1 cellular context compared by ENCODE assay signal in genomic region chr9:38643456-38644173, GRCh38.
TF ChIP-seq lines count a peak whose summit lies in the region.

No MANE protein-coding gene starts in this region.

TF ChIP-seq in GM12878, 131 proteins besides CTCF, POLR2A, EP300 and RAD21:
- TF ChIP-seq, protein P1, sequence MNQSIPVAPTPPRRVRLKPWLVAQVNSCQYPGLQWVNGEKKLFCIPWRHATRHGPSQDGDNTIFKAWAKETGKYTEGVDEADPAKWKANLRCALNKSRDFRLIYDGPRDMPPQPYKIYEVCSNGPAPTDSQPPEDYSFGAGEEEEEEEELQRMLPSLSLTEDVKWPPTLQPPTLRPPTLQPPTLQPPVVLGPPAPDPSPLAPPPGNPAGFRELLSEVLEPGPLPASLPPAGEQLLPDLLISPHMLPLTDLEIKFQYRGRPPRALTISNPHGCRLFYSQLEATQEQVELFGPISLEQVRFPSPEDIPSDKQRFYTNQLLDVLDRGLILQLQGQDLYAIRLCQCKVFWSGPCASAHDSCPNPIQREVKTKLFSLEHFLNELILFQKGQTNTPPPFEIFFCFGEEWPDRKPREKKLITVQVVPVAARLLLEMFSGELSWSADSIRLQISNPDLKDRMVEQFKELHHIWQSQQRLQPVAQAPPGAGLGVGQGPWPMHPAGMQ (IDR thresholded peaks at IDR 0.05; ENCODE audit: borderline replicate concordance): no peak
- TF ChIP-seq, protein P2, sequence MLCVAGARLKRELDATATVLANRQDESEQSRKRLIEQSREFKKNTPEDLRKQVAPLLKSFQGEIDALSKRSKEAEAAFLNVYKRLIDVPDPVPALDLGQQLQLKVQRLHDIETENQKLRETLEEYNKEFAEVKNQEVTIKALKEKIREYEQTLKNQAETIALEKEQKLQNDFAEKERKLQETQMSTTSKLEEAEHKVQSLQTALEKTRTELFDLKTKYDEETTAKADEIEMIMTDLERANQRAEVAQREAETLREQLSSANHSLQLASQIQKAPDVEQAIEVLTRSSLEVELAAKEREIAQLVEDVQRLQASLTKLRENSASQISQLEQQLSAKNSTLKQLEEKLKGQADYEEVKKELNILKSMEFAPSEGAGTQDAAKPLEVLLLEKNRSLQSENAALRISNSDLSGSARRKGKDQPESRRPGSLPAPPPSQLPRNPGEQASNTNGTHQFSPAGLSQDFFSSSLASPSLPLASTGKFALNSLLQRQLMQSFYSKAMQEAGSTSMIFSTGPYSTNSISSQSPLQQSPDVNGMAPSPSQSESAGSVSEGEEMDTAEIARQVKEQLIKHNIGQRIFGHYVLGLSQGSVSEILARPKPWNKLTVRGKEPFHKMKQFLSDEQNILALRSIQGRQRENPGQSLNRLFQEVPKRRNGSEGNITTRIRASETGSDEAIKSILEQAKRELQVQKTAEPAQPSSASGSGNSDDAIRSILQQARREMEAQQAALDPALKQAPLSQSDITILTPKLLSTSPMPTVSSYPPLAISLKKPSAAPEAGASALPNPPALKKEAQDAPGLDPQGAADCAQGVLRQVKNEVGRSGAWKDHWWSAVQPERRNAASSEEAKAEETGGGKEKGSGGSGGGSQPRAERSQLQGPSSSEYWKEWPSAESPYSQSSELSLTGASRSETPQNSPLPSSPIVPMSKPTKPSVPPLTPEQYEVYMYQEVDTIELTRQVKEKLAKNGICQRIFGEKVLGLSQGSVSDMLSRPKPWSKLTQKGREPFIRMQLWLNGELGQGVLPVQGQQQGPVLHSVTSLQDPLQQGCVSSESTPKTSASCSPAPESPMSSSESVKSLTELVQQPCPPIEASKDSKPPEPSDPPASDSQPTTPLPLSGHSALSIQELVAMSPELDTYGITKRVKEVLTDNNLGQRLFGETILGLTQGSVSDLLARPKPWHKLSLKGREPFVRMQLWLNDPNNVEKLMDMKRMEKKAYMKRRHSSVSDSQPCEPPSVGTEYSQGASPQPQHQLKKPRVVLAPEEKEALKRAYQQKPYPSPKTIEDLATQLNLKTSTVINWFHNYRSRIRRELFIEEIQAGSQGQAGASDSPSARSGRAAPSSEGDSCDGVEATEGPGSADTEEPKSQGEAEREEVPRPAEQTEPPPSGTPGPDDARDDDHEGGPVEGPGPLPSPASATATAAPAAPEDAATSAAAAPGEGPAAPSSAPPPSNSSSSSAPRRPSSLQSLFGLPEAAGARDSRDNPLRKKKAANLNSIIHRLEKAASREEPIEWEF (IDR thresholded peaks at IDR 0.05; ENCODE audit: insufficient replicate concordance, low read depth, low read length): no peak
- TF ChIP-seq SREBF1 (IDR thresholded peaks at IDR 0.05; ENCODE audit: low read length): no peak
- no peak for TF ChIP-seq NFXL1 (IDR thresholded peaks at IDR 0.05; ENCODE audit: borderline replicate concordance)
- TF ChIP-seq CBFB (IDR thresholded peaks at IDR 0.05; ENCODE audit: low read depth): no peak
- no peak for TF ChIP-seq EGR1 (IDR thresholded peaks at IDR 0.05; ENCODE audit: borderline replicate concordance in 1 of 2, low read depth in 2 of 2, low read length in 2 of 2)
- TF ChIP-seq SREBF2 (IDR thresholded peaks at IDR 0.05; ENCODE audit: low read length): no peak
